8 cellular contexts compared by ENCODE assay signal in the genomic region with DNA sequence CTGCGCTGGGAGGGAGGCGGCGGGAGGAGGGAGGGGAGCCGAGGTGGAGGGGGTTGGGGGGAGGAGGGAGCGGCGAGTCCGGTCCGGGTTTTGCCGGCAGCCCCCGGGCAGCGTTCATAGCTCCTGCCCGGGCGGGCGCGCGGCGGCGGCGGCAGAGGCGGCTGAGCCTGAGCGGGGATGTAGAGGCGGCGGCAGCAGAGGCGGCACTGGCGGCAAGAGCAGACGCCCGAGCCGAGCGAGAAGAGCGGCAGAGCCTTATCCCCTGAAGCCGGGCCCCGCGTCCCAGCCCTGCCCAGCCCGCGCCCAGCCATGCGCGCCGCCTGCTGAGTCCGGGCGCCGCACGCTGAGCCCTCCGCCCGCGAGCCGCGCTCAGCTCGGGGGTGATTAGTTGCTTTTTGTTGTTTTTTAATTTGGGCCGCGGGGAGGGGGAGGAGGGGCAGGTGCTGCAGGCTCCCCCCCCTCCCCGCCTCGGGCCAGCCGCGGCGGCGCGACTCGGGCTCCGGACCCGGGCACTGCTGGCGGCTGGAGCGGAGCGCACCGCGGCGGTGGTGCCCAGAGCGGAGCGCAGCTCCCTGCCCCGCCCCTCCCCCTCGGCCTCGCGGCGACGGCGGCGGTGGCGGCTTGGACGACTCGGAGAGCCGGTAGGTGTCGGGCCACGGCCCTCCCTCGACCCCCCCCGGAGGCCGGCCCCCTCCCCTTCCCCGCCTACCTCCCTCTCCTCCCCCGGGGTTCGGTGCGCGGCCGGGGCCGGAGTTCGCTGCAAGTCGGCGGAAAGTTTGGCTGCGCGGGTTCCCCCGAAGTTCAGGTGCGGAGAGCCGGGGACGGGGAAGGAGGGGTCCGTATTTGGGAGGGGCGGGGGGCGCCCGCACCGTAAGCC. TPM values are rescaled to one million over a fixed set of nuclear protein-coding genes. Genes with fewer than 3 reads are reported as not detected.
DNase-seq lines count a peak whose midpoint lies in the region; ATAC-seq and TF ChIP-seq lines count a peak whose summit lies in the region.

A gene (plus strand): TSS at position 145 of the 877 bp plus-strand sequence. CDS start 32,175 bp downstream, outside the sequence.

- H3K27me3 Mint-ChIP-seq in activated B cell treated with CpG ODN at 0.5 μM for 24 hours, result no peaks in the 10 kb centered on the region

- H3K4me3 Mint-ChIP-seq in activated B cell treated with CpG ODN at 0.5 μM for 24 hours, result peak within 1 kb of the TSS; percentile 98

- CTCF ChIA-PET in HEK293T (lab: Yijun Ruan, JAX), result interaction anchor here (0.6 to 2.4 kb wide), 12 partner anchors 11 to 117 kb away, joined by 3 to 15 read pairs (median 3); no protein-coding TSS in a partner anchor
- CTCF ChIA-PET in activated B cell treated with CpG ODN at 0.5 μM for 24 hours (lab: Charles Lee), result interaction anchor here (1.0 to 9.8 kb wide), 8 partner anchors 12 to 116 kb away, joined by 3 to 169 read pairs (median 4); a partner anchor contains a TSS

- peaks cover 73% of the 10 kb centered on the region for H3K4me1 Mint-ChIP-seq in activated B cell treated with CpG ODN at 0.5 μM for 24 hours

- H3K9me3 Mint-ChIP-seq in activated B cell treated with CpG ODN at 0.5 μM for 24 hours, result no peaks in the 10 kb centered on the region

- peak; percentile 50 for DNase-seq in GF-D8 (lab: John Stamatoyannopoulos, UW)
- peak; percentile 83 for DNase-seq in HEK293T (ENCODE audit: extremely low spot score)
- peak; percentile 54 for DNase-seq in NCI-H2171 (lab: John Stamatoyannopoulos, UW)
- DNase-seq in activated B cell treated with CpG ODN at 0.5 μM for 24 hours, result peak; percentile 78
- DNase-seq in lower leg skin (ENCODE audit: low spot score in 2 of 2), result peak in 1 of 2 donors; percentile 96
- DNase-seq in stimulated activated CD8-positive, alpha-beta memory T cell treated with anti-CD3 and anti-CD28 coated beads, Interleukin-4, amount 100 ng/mL, for 48 hours, result peak; percentile 64

- H3K36me3 ChIP-seq in ectodermal cell (ENCODE audit: control insufficient read depth, insufficient read depth, low read length), result no peaks in the 10 kb centered on the region

- peaks cover 34% of the 10 kb centered on the region for H3K4me1 ChIP-seq in ectodermal cell (ENCODE audit: control insufficient read depth, insufficient read depth, low read length)

- peak within 1 kb of the TSS; percentile 94 for H3K27ac Mint-ChIP-seq in activated B cell treated with CpG ODN at 0.5 μM for 24 hours

- POLR2A ChIA-PET in HEK293T (lab: Yijun Ruan, JAX), result interaction anchor here (0.8 to 2.2 kb wide), 5 partner anchors 11 to 127 kb away, joined by 3 to 15 read pairs (median 4); no protein-coding TSS in a partner anchor
- POLR2A ChIA-PET in activated B cell treated with CpG ODN at 0.5 μM for 24 hours (lab: Charles Lee), result interaction anchor here (0.6 to 16.5 kb wide), 19 partner anchors 12 to 451 kb away, joined by 3 to 772 read pairs (median 5); a partner anchor contains a TSS

- H3K4me3 ChIP-seq in ectodermal cell (ENCODE audit: insufficient read depth, low read depth, low read length), result peak within 1 kb of the TSS; percentile 93
- H3K4me3 ChIP-seq in lower leg skin (ENCODE audit: low read depth, poor library complexity, severe bottlenecking), result peak within 1 kb of the TSS; percentile 64

- peaks cover 31% of the 10 kb centered on the region for H3K27me3 ChIP-seq in ectodermal cell (ENCODE audit: control insufficient read depth, insufficient read depth, low read length, poor library complexity, severe bottlenecking)

- ATAC-seq in activated B cell treated with CpG ODN at 0.5 μM for 24 hours (ENCODE audit: low read depth) (peak; percentile 28), HG03378 (IDR thresholded peaks at IDR 0.05; ENCODE audit: unreplicated experiment) (no peak)

- intact Hi-C loops in activated B cell treated with CpG ODN at 0.5 μM for 24 hours (cut with micrococcal nuclease) (loop anchor here (1.0 to 2.0 kb wide), 5 partner anchors 11 to 117 kb away; no protein-coding TSS in a partner anchor), lower leg skin (cut with DNase I; ENCODE audit: low total_unique reads) (no loop called here)

- TF ChIP-seq CTCF in activated B cell treated with CpG ODN at 0.5 μM for 24 hours (IDR thresholded peaks at IDR 0.05), result no peak
- TF ChIP-seq CTCF in lower leg skin (IDR thresholded peaks at IDR 0.05), result no peak

- H3K36me3 Mint-ChIP-seq in activated B cell treated with CpG ODN at 0.5 μM for 24 hours (ENCODE audit: low read depth), result peaks cover 13% of the 10 kb centered on the region

- peak within 1 kb of the TSS; percentile 79 for H3K27ac ChIP-seq in ectodermal cell (ENCODE audit: insufficient read depth, low read depth, low read length, poor library complexity, severe bottlenecking)

- WGBS in ectodermal cell, 2 experiments, result 0% methylated on average over 103 to 106 of the region's 106 CpGs
- WGBS in lower leg skin, 2 donors, result 0% methylated on average over 39 to 59 of the region's 106 CpGs

- no peaks in the 10 kb centered on the region for H3K9me3 ChIP-seq in ectodermal cell (ENCODE audit: control insufficient read depth, low read length)

- no peak for TF ChIP-seq POLR2A in lower leg skin (IDR thresholded peaks at IDR 0.05)

TF ChIP-seq in HEK293T, 16 proteins besides CTCF, POLR2A, EP300 and RAD21:
- TF ChIP-seq FOXM1 (IDR thresholded peaks at IDR 0.05; ENCODE audit: borderline replicate concordance) (0 out of 2 replicates have a peak, but pooled peaks have one; percentile 3), ELF4 (IDR thresholded peaks at IDR 0.05) (no peak), LEF1 (IDR thresholded peaks at IDR 0.05; ENCODE audit: borderline replicate concordance) (0 out of 2 replicates have a peak, but pooled peaks have one; percentile 61), FOXA1 (IDR thresholded peaks at IDR 0.05) (no peak), HDGF (IDR thresholded peaks at IDR 0.05; ENCODE audit: borderline replicate concordance) (no peak), SP1 (IDR thresholded peaks at IDR 0.05) (no peak)

RNA-seq across cellular contexts. Expression of the gene that starts here (rescaled TPM):
- total RNA-seq in activated B cell treated with CpG ODN at 0.5 μM for 24 hours, result 94.9 and 115 TPM in 2 replicates
- polyA plus RNA-seq in ectodermal cell (2013, experiment 1 of 4), result 45.6 TPM
- 46.4 TPM for polyA plus RNA-seq in ectodermal cell (2013, experiment 2 of 4)
- polyA plus RNA-seq in ectodermal cell (2013, experiment 3 of 4), result 36.6 TPM
- polyA plus RNA-seq in ectodermal cell (2013, experiment 4 of 4), result 37.7 TPM
- total RNA-seq in lower leg skin, result 10 to 100 TPM; 36.4 to 69.3 (median 45.2) TPM
